In genomic region chr1:36350659-36351171, GRCh38 we compare ENCODE assay signal across 1 cellular context.
A peak's percentile ranks its signal among the peaks of the same experiment; 100 is the strongest.
TF ChIP-seq lines count a peak whose summit lies in the region.

No MANE protein-coding gene starts in this region.

TF ChIP-seq in SK-N-SH, 30 proteins besides CTCF, POLR2A, EP300 and RAD21 (continued from another document):
- TF ChIP-seq REST (IDR thresholded peaks at IDR 0.05; ENCODE audit: low read depth, low read length) (no peak), FOSL2 (IDR thresholded peaks at IDR 0.05; ENCODE audit: borderline replicate concordance, low read depth) (peak; percentile 86), POLR2AphosphoS5 (IDR thresholded peaks at IDR 0.05; ENCODE audit: low read depth, low read length) (no peak), GABPA (IDR thresholded peaks at IDR 0.05; ENCODE audit: low read depth) (peak; percentile 29), JUND (IDR thresholded peaks at IDR 0.05) (peak; percentile 88), TAF1 (IDR thresholded peaks at IDR 0.05; ENCODE audit: borderline replicate concordance, low read depth, low read length) (no peak), YY1 (IDR thresholded peaks at IDR 0.05; ENCODE audit: low read depth) (no peak), RXRA (IDR thresholded peaks at IDR 0.05; ENCODE audit: borderline replicate concordance, low read depth) (peak; percentile 83; the same call in 1 of the 2 replicates), MEF2A (IDR thresholded peaks at IDR 0.05; ENCODE audit: borderline replicate concordance, low read depth) (no peak), MAX (IDR thresholded peaks at IDR 0.05; ENCODE audit: low read depth) (no peak; the same call in none of the 2 replicates), NRF1 (IDR thresholded peaks at IDR 0.05; ENCODE audit: low read depth, low read length) (no peak), GATA2 (CRISPR knock-in tag; IDR thresholded peaks at IDR 0.05) (no peak), CHD2 (IDR thresholded peaks at IDR 0.05; ENCODE audit: low read length, partially characterized antibody) (no peak)
